In the genomic region with DNA sequence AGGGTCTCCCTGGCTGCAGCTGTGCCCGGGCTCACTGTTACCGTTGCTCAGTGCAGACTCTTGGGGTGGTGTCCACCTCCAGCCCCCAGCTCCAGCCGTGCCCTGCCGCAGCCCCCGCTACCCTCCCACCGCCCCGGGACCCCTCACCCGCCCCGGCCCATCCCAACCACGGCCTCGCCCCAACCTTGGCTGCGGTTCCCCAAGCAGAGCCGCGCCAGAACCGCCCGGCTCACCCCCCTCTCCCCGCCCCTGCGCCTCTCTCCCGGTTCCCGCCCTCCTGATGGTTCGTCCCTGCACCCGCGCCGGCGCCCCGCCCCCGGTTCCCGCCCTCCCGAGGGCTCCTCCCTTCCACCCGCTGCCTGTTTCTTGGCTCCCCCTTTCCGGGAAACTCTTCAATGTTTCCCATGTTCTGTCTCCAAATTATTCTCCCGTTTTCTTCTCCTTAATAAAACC, we compare ENCODE assay signal across 8 cellular contexts. TPM values are rescaled to one million over a fixed set of nuclear protein-coding genes. Genes with fewer than 3 reads are reported as not detected.
DNase-seq lines count a peak whose midpoint lies in the region; ATAC-seq and TF ChIP-seq lines count a peak whose summit lies in the region.

No MANE protein-coding gene starts in this region.

- H3K36me3 ChIP-seq in mesendoderm (ENCODE audit: control insufficient read depth, insufficient read depth, low read length) = no peaks in the 10 kb centered on the region

- CTCF ChIA-PET in activated CD4-positive, alpha-beta memory T cell treated with anti-CD3 and anti-CD28 coated beads, Interleukin-2, amount 10 ng/mL, durations not matched to agents 7 days and 5 days (lab: Charles Lee) = no interaction called here

- H4K8ac ChIP-seq in mesendoderm (ENCODE audit: low read depth, low read length) = no peak overlapping the region

- DNase-seq in H4 (ENCODE audit: low spot score) = peak; percentile 45
- DNase-seq in NCI-H2196 (lab: John Stamatoyannopoulos, UW; ENCODE audit: unreplicated experiment) = peak; percentile 57
- peak; percentile 46 for DNase-seq in activated CD4-positive, alpha-beta memory T cell treated with anti-CD3 and anti-CD28 coated beads, Interleukin-2, amount 10 ng/mL, durations not matched to agents 7 days and 5 days
- peak; percentile 76 for DNase-seq in endothelial cell (ENCODE audit: low spot score)
- peak; percentile 76 for DNase-seq in mesendoderm
- peak; percentile 8 for DNase-seq in stimulated activated CD8-positive, alpha-beta memory T cell treated with anti-CD3 and anti-CD28 coated beads, Interleukin-12 subunit alpha, Interleukin-12 subunit beta, amount 100 ng/mL, for 1 hour (ENCODE audit: low read depth)

- H3K4me3 Mint-ChIP-seq in activated CD4-positive, alpha-beta memory T cell treated with anti-CD3 and anti-CD28 coated beads, Interleukin-2, amount 10 ng/mL, durations not matched to agents 7 days and 5 days = peak overlapping the region; percentile 66
- peak overlapping the region; percentile 89 for H3K4me3 Mint-ChIP-seq in endothelial cell (ENCODE audit: unreplicated experiment)

- no peak overlapping the region for H3K23ac ChIP-seq in mesendoderm (ENCODE audit: low read length)

- H3K27me3 Mint-ChIP-seq in activated CD4-positive, alpha-beta memory T cell treated with anti-CD3 and anti-CD28 coated beads, Interleukin-2, amount 10 ng/mL, durations not matched to agents 7 days and 5 days = peaks cover 30% of the 10 kb centered on the region
- H3K27me3 Mint-ChIP-seq in endothelial cell (ENCODE audit: unreplicated experiment) = peaks cover 5% of the 10 kb centered on the region

- H2BK5ac ChIP-seq in mesendoderm (ENCODE audit: low read length) = no peak overlapping the region

- no peak for TF ChIP-seq CTCF in C4-2B (conservative IDR thresholded peaks at IDR 0.05)
- no peak for TF ChIP-seq CTCF in endothelial cell (IDR thresholded peaks at IDR 0.05; ENCODE audit: unreplicated experiment)

- H3K56ac ChIP-seq in mesendoderm (ENCODE audit: low read length) = peak overlapping the region; percentile 80

- POLR2A ChIA-PET in activated CD4-positive, alpha-beta memory T cell treated with anti-CD3 and anti-CD28 coated beads, Interleukin-2, amount 10 ng/mL, durations not matched to agents 7 days and 5 days (lab: Charles Lee) = no interaction called here

- no peak overlapping the region for H2AK5ac ChIP-seq in mesendoderm (ENCODE audit: low read length)

- peaks cover 19% of the 10 kb centered on the region for H3K4me1 Mint-ChIP-seq in activated CD4-positive, alpha-beta memory T cell treated with anti-CD3 and anti-CD28 coated beads, Interleukin-2, amount 10 ng/mL, durations not matched to agents 7 days and 5 days
- peaks cover 20% of the 10 kb centered on the region for H3K4me1 Mint-ChIP-seq in endothelial cell (ENCODE audit: unreplicated experiment)

- peak overlapping the region; percentile 36 for H3K27ac ChIP-seq in C4-2B
- H3K27ac ChIP-seq in mesendoderm (ENCODE audit: low read depth, low read length) = no peak overlapping the region

- H3K9me3 Mint-ChIP-seq in activated CD4-positive, alpha-beta memory T cell treated with anti-CD3 and anti-CD28 coated beads, Interleukin-2, amount 10 ng/mL, durations not matched to agents 7 days and 5 days = no peaks in the 10 kb centered on the region
- no peaks in the 10 kb centered on the region for H3K9me3 Mint-ChIP-seq in endothelial cell (ENCODE audit: unreplicated experiment)

- no peak overlapping the region for H3K18ac ChIP-seq in mesendoderm (ENCODE audit: low read length)

- no peaks in the 10 kb centered on the region for H3K79me2 ChIP-seq in mesendoderm (ENCODE audit: control insufficient read depth, insufficient read depth, low read length)

- H4K5ac ChIP-seq in mesendoderm (ENCODE audit: low read length) = no peak overlapping the region

- H2BK15ac ChIP-seq in mesendoderm (replicated peaks; ENCODE audit: low read depth) = no peak overlapping the region

- no peak overlapping the region for H3K4me3 ChIP-seq in mesendoderm (ENCODE audit: low read length)

- H3K36me3 Mint-ChIP-seq in activated CD4-positive, alpha-beta memory T cell treated with anti-CD3 and anti-CD28 coated beads, Interleukin-2, amount 10 ng/mL, durations not matched to agents 7 days and 5 days (ENCODE audit: low read depth) = no peaks in the 10 kb centered on the region
- peaks cover 3% of the 10 kb centered on the region for H3K36me3 Mint-ChIP-seq in endothelial cell (ENCODE audit: low read depth, unreplicated experiment)

- H2BK120ac ChIP-seq in mesendoderm (ENCODE audit: low read depth, low read length) = no peak overlapping the region

- peak overlapping the region; percentile 57 for H3K9ac ChIP-seq in mesendoderm (ENCODE audit: low read length)

- H3K27ac Mint-ChIP-seq in activated CD4-positive, alpha-beta memory T cell treated with anti-CD3 and anti-CD28 coated beads, Interleukin-2, amount 10 ng/mL, durations not matched to agents 7 days and 5 days = no peak overlapping the region
- peak overlapping the region; percentile 80 for H3K27ac Mint-ChIP-seq in endothelial cell (ENCODE audit: unreplicated experiment)

- no peaks in the 10 kb centered on the region for H3K27me3 ChIP-seq in mesendoderm (ENCODE audit: insufficient read depth, low read length, poor library complexity)

- H3K4me2 ChIP-seq in mesendoderm (ENCODE audit: low read length) = peak overlapping the region; percentile 25

- WGBS in mesendoderm (ENCODE audit: extremely low coverage, insufficient coverage, low lambda C conversion rate) = no CpG with 5 or more reads among the region's 32 CpGs

- H3K4ac ChIP-seq in mesendoderm (ENCODE audit: low read depth, low read length) = no peak overlapping the region

- no peaks in the 10 kb centered on the region for H3K4me1 ChIP-seq in mesendoderm (ENCODE audit: control insufficient read depth, low read depth, low read length)

- ATAC-seq in HG02885 (IDR thresholded peaks at IDR 0.05; ENCODE audit: poor library complexity, unreplicated experiment) = no peak

- H3K79me1 ChIP-seq in mesendoderm (ENCODE audit: low read length) = no peaks in the 10 kb centered on the region

RNA-seq across cellular contexts. Expression of a gene that starts 40.3 kb away (rescaled TPM):
- 40.9 and 45.6 TPM in 2 replicates for total RNA-seq in H4 (2014; rRNA removed; shearing (Covaris generic))
- 100 to 1,000 TPM; 127 to 129 TPM for total RNA-seq in activated CD4-positive, alpha-beta memory T cell treated with anti-CD3 and anti-CD28 coated beads, Interleukin-2, amount 10 ng/mL, durations not matched to agents 7 days and 5 days
- total RNA-seq in endothelial cell (ENCODE audit: unreplicated experiment) = 160 TPM
- 49.3 TPM for polyA plus RNA-seq in mesendoderm (2013, experiment 1 of 2)
- polyA plus RNA-seq in mesendoderm (2013, experiment 2 of 2) = 49.3 TPM

Comparison
In these comparisons a context has a peak if more than half of its experiments do, and no peak if none do; other contexts are left out.
1. DNase-seq: peak in every context shown above with its lines; median percentile 76 in endothelial cell; 76 in mesendoderm; 57 in NCI-H2196; 46 in activated CD4-positive, alpha-beta memory T cell treated with anti-CD3 and anti-CD28 coated beads, Interleukin-2, amount 10 ng/mL, durations not matched to agents 7 days and 5 days; 45 in H4; 8 in stimulated activated CD8-positive, alpha-beta memory T cell treated with anti-CD3 and anti-CD28 coated beads, Interleukin-12 subunit alpha, Interleukin-12 subunit beta, amount 100 ng/mL, for 1 hour.